12 cellular contexts compared by ENCODE assay signal in the genomic region with DNA sequence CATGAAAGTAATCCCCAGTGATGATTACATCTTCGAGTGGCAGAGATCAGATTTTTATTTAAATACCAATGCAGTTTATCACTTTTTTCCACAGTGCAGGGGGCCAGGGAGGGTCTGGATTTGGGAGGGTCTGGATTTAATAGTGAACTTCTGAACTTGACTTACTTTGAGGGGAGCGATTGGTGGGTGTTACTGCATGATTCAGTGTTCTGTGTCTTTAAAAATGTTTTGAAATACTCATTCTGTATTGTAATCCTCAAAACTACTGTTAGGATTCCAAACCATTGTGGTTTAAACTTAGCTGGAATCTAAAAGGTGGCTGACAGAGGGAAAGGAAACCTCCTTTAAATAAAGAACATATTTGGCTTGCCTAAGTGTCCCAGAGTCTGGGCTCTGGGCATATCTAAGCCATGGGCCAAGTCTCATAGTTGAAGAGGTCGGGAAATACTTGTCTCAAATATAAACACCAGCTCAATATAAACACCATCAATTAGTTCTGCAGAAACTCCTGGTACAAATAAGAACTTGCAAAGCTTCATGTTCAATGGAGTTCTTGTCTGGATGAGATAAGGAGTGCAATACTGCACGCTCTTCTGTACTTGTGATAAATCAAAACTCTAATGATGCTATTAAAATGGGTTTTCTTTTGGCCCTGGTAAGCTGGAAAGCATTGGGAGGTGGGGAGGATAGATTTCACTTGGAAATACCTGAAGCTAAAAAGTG. TPM values are rescaled to one million over a fixed set of nuclear protein-coding genes. Genes with fewer than 3 reads are reported as not detected.
DNase-seq lines count a peak whose midpoint lies in the region; ATAC-seq and TF ChIP-seq lines count a peak whose summit lies in the region.
"Had no signal": no experiment of that assay in that cellular context is flagged by ENCODE, and none has a peak within 500 bp of the region (broad histone marks: within the 10 kb centered on the region; RNA-seq: fewer than 3 reads in every experiment).

No MANE protein-coding gene starts in this region.

- H3K27ac ChIP-seq in VCaP = peak overlapping the region; percentile 36; the same call in 1 of the 2 replicates
- H3K27ac ChIP-seq: C4-2B had no signal

- H3K36me3 Mint-ChIP-seq in activated T-cell treated with anti-CD3 and anti-CD28 coated beads, Interleukin-2, amount 50 U/mL, for 24 hours (ENCODE audit: low read depth) = peaks cover 80% of the 10 kb centered on the region
- no peaks in the 10 kb centered on the region for H3K36me3 Mint-ChIP-seq in immature natural killer cell

- peak overlapping the region; percentile 83 for H3K27ac Mint-ChIP-seq in activated T-cell treated with anti-CD3 and anti-CD28 coated beads, Interleukin-2, amount 50 U/mL, for 24 hours
- H3K27ac Mint-ChIP-seq in immature natural killer cell = peak overlapping the region; percentile 71 to 91 (median 81)

- H3K4me1 Mint-ChIP-seq in activated T-cell treated with anti-CD3 and anti-CD28 coated beads, Interleukin-2, amount 50 U/mL, for 24 hours (ENCODE audit: low read depth) = peaks cover 92% of the 10 kb centered on the region
- peaks cover 94 to 99% of the 10 kb centered on the region in 2 donors for H3K4me1 Mint-ChIP-seq in immature natural killer cell

- H3K9me3 Mint-ChIP-seq in activated T-cell treated with anti-CD3 and anti-CD28 coated beads, Interleukin-2, amount 50 U/mL, for 24 hours = no peaks in the 10 kb centered on the region
- no peaks in the 10 kb centered on the region for H3K9me3 Mint-ChIP-seq in immature natural killer cell

- no peak for TF ChIP-seq CTCF in VCaP (conservative IDR thresholded peaks at IDR 0.05)

- ATAC-seq in GM21526 (IDR thresholded peaks at IDR 0.05; ENCODE audit: low FRiP score, unreplicated experiment) = no peak

- peak overlapping the region; percentile 34 for H3K4me3 Mint-ChIP-seq in activated T-cell treated with anti-CD3 and anti-CD28 coated beads, Interleukin-2, amount 50 U/mL, for 24 hours
- H3K4me3 Mint-ChIP-seq in immature natural killer cell = peak overlapping the region in 2 of 5 donors; percentile 4 to 58

- no peaks in the 10 kb centered on the region for H3K27me3 Mint-ChIP-seq in activated T-cell treated with anti-CD3 and anti-CD28 coated beads, Interleukin-2, amount 50 U/mL, for 24 hours
- H3K27me3 Mint-ChIP-seq in immature natural killer cell (ENCODE audit: low read depth in 3 of 3) = peaks cover 0 to 4% (median 0%) of the 10 kb centered on the region in 3 donors

- no peak for DNase-seq in activated T-cell treated with anti-CD3 and anti-CD28 coated beads, Interleukin-2, amount 50 U/mL, for 24 hours
- no peak for DNase-seq in activated T-cell treated with anti-CD3 and anti-CD28 coated beads for 4 hours
- DNase-seq in immature natural killer cell = no peak
- DNase-seq in superior temporal gyrus (ENCODE audit: extremely low spot score) = peak; percentile 56
- DNase-seq in stimulated activated naive CD4-positive, alpha-beta T cell (lab: John Stamatoyannopoulos, UW) = no peak
- DNase-seq in HPDE6-E6E7 (ENCODE audit: extremely low spot score) = no peak
- DNase-seq: dermis blood vessel endothelial cell, NCI-H1694, RPMI8226 had no signal

RNA-seq across cellular contexts. Expression of a gene that starts 14.4 kb away (rescaled TPM):
- 10 to 100 TPM in 1 of 3 donors, 1 to 10 TPM in 2; 4.3 to 26.1 (median 7.8) TPM for polyA plus RNA-seq in immature natural killer cell
